ENCODE assay signal across 1 cellular context in genomic region chr2:73779472-73780241, GRCh38.
A peak's percentile ranks its signal among the peaks of the same experiment; 100 is the strongest.
TF ChIP-seq lines count a peak whose summit lies in the region.

Gene DUSP11 (minus strand): TSS chr2:73780103. CDS start chr2:73779974, 129 bp downstream.

TF ChIP-seq in H1, 55 proteins besides CTCF, POLR2A, EP300 and RAD21 (continued from another document):
- peak; percentile 82 for TF ChIP-seq MAX (IDR thresholded peaks at IDR 0.05)
- peak; percentile 74 for TF ChIP-seq CREB1 (IDR thresholded peaks at IDR 0.05)
- peak; percentile 91 for TF ChIP-seq ASH2L (IDR thresholded peaks at IDR 0.05; ENCODE audit: low read length)
- peak; percentile 62 for TF ChIP-seq NRF1 (IDR thresholded peaks at IDR 0.05; ENCODE audit: low read depth, low read length)
- TF ChIP-seq SAP30 (IDR thresholded peaks at IDR 0.05; ENCODE audit: insufficient read depth, insufficient replicate concordance, low read length), result peak; percentile 90
- TF ChIP-seq MAFK (IDR thresholded peaks at IDR 0.05; ENCODE audit: low read depth, low read length), result no peak
- TF ChIP-seq SIN3A (conservative IDR thresholded peaks at IDR 0.05 in 1 of 2, IDR thresholded peaks at IDR 0.05 in 1 of 2; ENCODE audit: low read depth in 1 of 2, low read length in 2 of 2), result peak; percentile 30 to 72; a peak in 2 of 4 replicates
- TF ChIP-seq JUN (IDR thresholded peaks at IDR 0.05; ENCODE audit: low read depth, low read length), result no peak
- peak; percentile 81 for TF ChIP-seq YY1 (IDR thresholded peaks at IDR 0.05; ENCODE audit: low read depth, low read length)
- peak; percentile 90 for TF ChIP-seq PHF8 (conservative IDR thresholded peaks at IDR 0.05; ENCODE audit: low read depth, low read length)
- peak; percentile 83 for TF ChIP-seq TAF1 (IDR thresholded peaks at IDR 0.05; ENCODE audit: low read depth, low read length)
- no peak for TF ChIP-seq SIX5 (IDR thresholded peaks at IDR 0.05; ENCODE audit: low read depth, low read length)
- peak; percentile 80 for TF ChIP-seq POLR2AphosphoS5 (IDR thresholded peaks at IDR 0.05; ENCODE audit: low read depth, low read length)
- no peak for TF ChIP-seq EZH2 (IDR thresholded peaks at IDR 0.05; ENCODE audit: low read depth, low read length, severe bottlenecking)
- 0 out of 2 replicates have a peak, but pooled peaks have one; percentile 6 for TF ChIP-seq ATF2 (IDR thresholded peaks at IDR 0.05; ENCODE audit: low read length)
- no peak for TF ChIP-seq CHD7 (IDR thresholded peaks at IDR 0.05; ENCODE audit: insufficient replicate concordance, low read length)
- TF ChIP-seq TBP (IDR thresholded peaks at IDR 0.05; ENCODE audit: low read depth, low read length), result peak; percentile 75
